Comparison of ENCODE assay signal across 8 cellular contexts in genomic region chr1:903721-904270, GRCh38. TPM values are rescaled to one million over a fixed set of nuclear protein-coding genes. Genes with fewer than 3 reads are reported as not detected.
A peak's percentile ranks its signal among the peaks of the same experiment; 100 is the strongest.
DNase-seq lines count a peak whose midpoint lies in the region; ATAC-seq, FAIRE-seq and TF ChIP-seq lines count a peak whose summit lies in the region.

No MANE protein-coding gene starts in this region.

- intact Hi-C loops in dendritic cell treated with granulocyte-macrophage colony-stimulating factor and Interleukin-4, amounts not matched to agents 40 ng/mL and 50 ng/mL, for 4 days (cut with micrococcal nuclease) = loop anchor here (1.0 kb wide), 1 partner anchor 73 kb away; no protein-coding TSS in a partner anchor

- POLR2A ChIA-PET in A549 (lab: Yijun Ruan, JAX) = no interaction called here

- H3K27ac ChIP-seq in A549 = peak overlapping the region; percentile 93

- no peak for TF ChIP-seq EP300 in A549 (IDR thresholded peaks at IDR 0.05)

- peak overlapping the region; percentile 52 for H3K4me3 ChIP-seq in A549

- H3K4me1 Mint-ChIP-seq in dendritic cell treated with granulocyte-macrophage colony-stimulating factor and Interleukin-4, amounts not matched to agents 40 ng/mL and 50 ng/mL, for 4 days (ENCODE audit: low read depth) = peaks cover 44% of the 10 kb centered on the region
- peaks cover 28% of the 10 kb centered on the region for H3K4me1 Mint-ChIP-seq in mesothelial cell of epicardium

- H3K4me3 Mint-ChIP-seq in dendritic cell treated with granulocyte-macrophage colony-stimulating factor and Interleukin-4, amounts not matched to agents 40 ng/mL and 50 ng/mL, for 4 days = peak overlapping the region; percentile 54
- peak overlapping the region; percentile 52 for H3K4me3 Mint-ChIP-seq in mesothelial cell of epicardium

- no peak overlapping the region for H3K27ac Mint-ChIP-seq in dendritic cell treated with granulocyte-macrophage colony-stimulating factor and Interleukin-4, amounts not matched to agents 40 ng/mL and 50 ng/mL, for 4 days
- no peak overlapping the region for H3K27ac Mint-ChIP-seq in mesothelial cell of epicardium

- peak in 1 of 2 experiments; percentile 1; a peak in 1 of 6 replicates for ATAC-seq in A549
- no peak for ATAC-seq in HG02840 (IDR thresholded peaks at IDR 0.05; ENCODE audit: low FRiP score, unreplicated experiment)

- no peak for TF ChIP-seq RAD21 in A549 (conservative IDR thresholded peaks at IDR 0.05 in 1 of 2, IDR thresholded peaks at IDR 0.05 in 1 of 2)

- no peak for TF ChIP-seq CTCF in A549 (IDR thresholded peaks at IDR 0.05)
- no peak for TF ChIP-seq CTCF in mesothelial cell of epicardium (IDR thresholded peaks at IDR 0.05; ENCODE audit: unreplicated experiment)

- H3K4me1 ChIP-seq in A549 = peaks cover 37% of the 10 kb centered on the region

- TF ChIP-seq POLR2A in A549 (IDR thresholded peaks at IDR 0.05; ENCODE audit: low read length) = no peak

- WGBS in A549 (ENCODE audit: missing lambda C conversion rate) = 73% methylated on average over 11 of the region's 21 CpGs

- H3K36me3 Mint-ChIP-seq in dendritic cell treated with granulocyte-macrophage colony-stimulating factor and Interleukin-4, amounts not matched to agents 40 ng/mL and 50 ng/mL, for 4 days (ENCODE audit: low read depth) = no peaks in the 10 kb centered on the region
- peaks cover 4% of the 10 kb centered on the region for H3K36me3 Mint-ChIP-seq in mesothelial cell of epicardium

- H3K4me2 ChIP-seq in A549 = peak overlapping the region; percentile 95

- CTCF ChIA-PET in A549 (lab: Yijun Ruan, JAX) = interaction anchor here (0.7 to 5.0 kb wide), 9 partner anchors 8 to 98 kb away, joined by 3 to 33 read pairs (median 6); partner anchors contain the start of gene NOC2L

- peaks cover 64% of the 10 kb centered on the region for H3K27me3 Mint-ChIP-seq in dendritic cell treated with granulocyte-macrophage colony-stimulating factor and Interleukin-4, amounts not matched to agents 40 ng/mL and 50 ng/mL, for 4 days
- H3K27me3 Mint-ChIP-seq in mesothelial cell of epicardium (ENCODE audit: low read depth) = peaks cover 14% of the 10 kb centered on the region

- DNase-seq in A549 (ENCODE audit: low read depth in 1 of 2, low spot score in 1 of 2) = no peak
- peak; percentile 12 for DNase-seq in HuH-7 (ENCODE audit: low spot score)
- no peak for DNase-seq in mesothelial cell of epicardium (ENCODE audit: low spot score in 2 of 2, unreplicated experiment in 2 of 2)
- no peak for DNase-seq in SKM-1 treated with dmso at 0.1 percent for 144 hours (lab: John Stamatoyannopoulos, UW; ENCODE audit: unreplicated experiment)
- DNase-seq in COLO829 (ENCODE audit: low spot score) = no peak
- no peak for DNase-seq in NCI-H524 (lab: John Stamatoyannopoulos, UW)

- no peaks in the 10 kb centered on the region for H3K9me3 ChIP-seq in A549

- H3K9me3 Mint-ChIP-seq in dendritic cell treated with granulocyte-macrophage colony-stimulating factor and Interleukin-4, amounts not matched to agents 40 ng/mL and 50 ng/mL, for 4 days = no peaks in the 10 kb centered on the region
- H3K9me3 Mint-ChIP-seq in mesothelial cell of epicardium = no peaks in the 10 kb centered on the region

- no peak for FAIRE-seq in A549 (lab: Jason Lieb, UNC)

TF ChIP-seq in A549, 52 proteins besides CTCF, POLR2A, EP300 and RAD21:
- TF ChIP-seq HDAC2 (IDR thresholded peaks at IDR 0.05) = no peak
- no peak for TF ChIP-seq CBX8 (IDR thresholded peaks at IDR 0.05)
- no peak for TF ChIP-seq RFX5 (IDR thresholded peaks at IDR 0.05)
- TF ChIP-seq PHF8 (IDR thresholded peaks at IDR 0.05; ENCODE audit: borderline replicate concordance, low read depth) = no peak
- TF ChIP-seq SMC3 (IDR thresholded peaks at IDR 0.05) = no peak
- no peak for TF ChIP-seq ELK1 (IDR thresholded peaks at IDR 0.05; ENCODE audit: low read depth, low read length)
- TF ChIP-seq HOXB5 (CRISPR knock-in tag; IDR thresholded peaks at IDR 0.05) = no peak
- no peak for TF ChIP-seq ZC3H11A (IDR thresholded peaks at IDR 0.05)
- no peak for TF ChIP-seq E2F6 (IDR thresholded peaks at IDR 0.05; ENCODE audit: borderline replicate concordance, low read depth)
- TF ChIP-seq PBX3 (IDR thresholded peaks at IDR 0.05) = no peak
- TF ChIP-seq NPAS2 (CRISPR knock-in tag; IDR thresholded peaks at IDR 0.05; ENCODE audit: borderline replicate concordance) = no peak

RNA-seq across cellular contexts. Expression of gene SAMD11, which starts 19.9 kb away (rescaled TPM):
- 13.3 and 22.4 TPM in 2 replicates for polyA plus RNA-seq in A549 (2011; rRNA removed)
- polyA plus RNA-seq in A549 (2012; cell fraction: cytosol; rRNA removed) = 35.9 and 62.6 TPM in 2 replicates
- 122 and 165 TPM in 2 replicates for polyA plus RNA-seq in A549 (2012; cell fraction: nucleus; rRNA removed)
- 32.9 to 52.8 TPM (median 46.2 TPM) in 3 replicates for polyA plus RNA-seq in A549 (2017; fragmentation: RNase III; extraction: RNeasy Plus Mini Kit Qiagen cat#74134 plus additional on column Dnase treatment)
- polyA minus RNA-seq in A549 (2011; rRNA and poly(A)+ RNA removed) = 10.7 and 15.8 TPM in 2 replicates
- 303 to 325 TPM (median 313 TPM) in 3 replicates for total RNA-seq in mesothelial cell of epicardium

RNA-seq across cellular contexts. Expression of gene NOC2L, which starts 55.3 kb away (rescaled TPM):
- 41.0 and 48.4 TPM in 2 replicates for polyA plus RNA-seq in A549 (2011; rRNA removed)
- 74.3 and 83.6 TPM in 2 replicates for polyA plus RNA-seq in A549 (2012; cell fraction: cytosol; rRNA removed)
- polyA plus RNA-seq in A549 (2012; cell fraction: nucleus; rRNA removed) = 144 and 170 TPM in 2 replicates
- polyA plus RNA-seq in A549 (2017; fragmentation: RNase III; extraction: RNeasy Plus Mini Kit Qiagen cat#74134 plus additional on column Dnase treatment) = 68.1 to 81.6 TPM (median 73.5 TPM) in 3 replicates
- 55.5 and 68.4 TPM in 2 replicates for polyA minus RNA-seq in A549 (2011; rRNA and poly(A)+ RNA removed)
- 69.3 to 73.1 TPM (median 69.8 TPM) in 3 replicates for total RNA-seq in mesothelial cell of epicardium

RNA-seq across cellular contexts. Expression of gene KLHL17, which starts 56.6 kb away (rescaled TPM):
- polyA plus RNA-seq in A549 (2011; rRNA removed) (5.7 and 8.5 TPM in 2 replicates), A549 (2017; fragmentation: RNase III; extraction: RNeasy Plus Mini Kit Qiagen cat#74134 plus additional on column Dnase treatment) (17.9 to 21.6 TPM (median 18.7 TPM) in 3 replicates)
- polyA plus RNA-seq in A549 (2012; cell fraction: cytosol; rRNA removed) = 24.0 and 29.4 TPM in 2 replicates
- 322 and 395 TPM in 2 replicates for polyA plus RNA-seq in A549 (2012; cell fraction: nucleus; rRNA removed)
- polyA minus RNA-seq in A549 (2011; rRNA and poly(A)+ RNA removed) = 1.9 and 2.5 TPM in 2 replicates
- total RNA-seq in mesothelial cell of epicardium = 44.7 to 49.8 TPM (median 47.0 TPM) in 3 replicates
